In genomic region chr20:32206383-32207210, GRCh38 we compare ENCODE assay signal across 8 cellular contexts. TPM values are rescaled to one million over a fixed set of nuclear protein-coding genes. Genes with fewer than 3 reads are reported as not detected.
DNase-seq lines count a peak whose midpoint lies in the region; ATAC-seq lines count a peak whose summit lies in the region.

No MANE protein-coding gene starts in this region.

- CTCF ChIA-PET in activated naive CD4-positive, alpha-beta T cell treated with anti-CD3 and anti-CD28 coated beads for 36 hours (lab: Charles Lee) = interaction anchor here (0.9 kb wide), 1 partner anchor 99 kb away, joined by 3 read pairs; no protein-coding TSS in a partner anchor

- peaks cover 70% of the 10 kb centered on the region for H3K4me1 Mint-ChIP-seq in activated naive CD4-positive, alpha-beta T cell treated with anti-CD3 and anti-CD28 coated beads for 36 hours (ENCODE audit: low read depth)
- H3K4me1 Mint-ChIP-seq in stimulated activated memory B cell treated with anti-CD40 and anti-IgM and Interleukin-4, amounts not matched to agents 10 μg/mL and 1 μg/mL and 100 μg/mL, for 72 hours = peaks cover 81% of the 10 kb centered on the region

- no peak for ATAC-seq in stimulated activated memory B cell treated with anti-CD40 and anti-IgM and Interleukin-4, amounts not matched to agents 10 μg/mL and 1 μg/mL and 100 μg/mL, for 72 hours
- no peak for ATAC-seq in GM18870 (IDR thresholded peaks at IDR 0.05; ENCODE audit: unreplicated experiment)

- no peaks in the 10 kb centered on the region for H3K9me3 ChIP-seq in iPS DF 6.9 (ENCODE audit: control insufficient read depth, insufficient read depth, low read length)

- H3K4me1 ChIP-seq in iPS DF 6.9 (ENCODE audit: control insufficient read depth, insufficient read depth, low read length) = peaks cover 3% of the 10 kb centered on the region

- intact Hi-C loops in activated naive CD4-positive, alpha-beta T cell treated with anti-CD3 and anti-CD28 coated beads for 36 hours (cut with micrococcal nuclease) = loop anchor here (1.0 kb wide), 1 partner anchor 97 kb away; the partner anchor contains the start of gene TM9SF4

- H3K27ac ChIP-seq in iPS DF 6.9 (ENCODE audit: low read length) = no peak overlapping the region

- no peaks in the 10 kb centered on the region for H3K9me3 Mint-ChIP-seq in activated naive CD4-positive, alpha-beta T cell treated with anti-CD3 and anti-CD28 coated beads for 36 hours
- no peaks in the 10 kb centered on the region for H3K9me3 Mint-ChIP-seq in stimulated activated memory B cell treated with anti-CD40 and anti-IgM and Interleukin-4, amounts not matched to agents 10 μg/mL and 1 μg/mL and 100 μg/mL, for 72 hours

- H3K4me3 ChIP-seq in iPS DF 6.9 (ENCODE audit: low read length) = peak overlapping the region; percentile 78

- H3K4me3 Mint-ChIP-seq in activated naive CD4-positive, alpha-beta T cell treated with anti-CD3 and anti-CD28 coated beads for 36 hours = peak overlapping the region; percentile 99
- peak overlapping the region; percentile 95 for H3K4me3 Mint-ChIP-seq in stimulated activated memory B cell treated with anti-CD40 and anti-IgM and Interleukin-4, amounts not matched to agents 10 μg/mL and 1 μg/mL and 100 μg/mL, for 72 hours

- H3K36me3 ChIP-seq in iPS DF 6.9 (ENCODE audit: control insufficient read depth, insufficient read depth, low read length) = peaks cover 4% of the 10 kb centered on the region; the same call in 1 of the 2 replicates

- H3K36me3 Mint-ChIP-seq in activated naive CD4-positive, alpha-beta T cell treated with anti-CD3 and anti-CD28 coated beads for 36 hours (ENCODE audit: low read depth) = peaks cover 79% of the 10 kb centered on the region
- peaks cover 28% of the 10 kb centered on the region for H3K36me3 Mint-ChIP-seq in stimulated activated memory B cell treated with anti-CD40 and anti-IgM and Interleukin-4, amounts not matched to agents 10 μg/mL and 1 μg/mL and 100 μg/mL, for 72 hours

- H3K27me3 Mint-ChIP-seq in activated naive CD4-positive, alpha-beta T cell treated with anti-CD3 and anti-CD28 coated beads for 36 hours (ENCODE audit: low read depth) = no peaks in the 10 kb centered on the region
- H3K27me3 Mint-ChIP-seq in stimulated activated memory B cell treated with anti-CD40 and anti-IgM and Interleukin-4, amounts not matched to agents 10 μg/mL and 1 μg/mL and 100 μg/mL, for 72 hours = no peaks in the 10 kb centered on the region

- peak overlapping the region; percentile 98 for H3K27ac Mint-ChIP-seq in activated naive CD4-positive, alpha-beta T cell treated with anti-CD3 and anti-CD28 coated beads for 36 hours
- peak overlapping the region; percentile 94 for H3K27ac Mint-ChIP-seq in stimulated activated memory B cell treated with anti-CD40 and anti-IgM and Interleukin-4, amounts not matched to agents 10 μg/mL and 1 μg/mL and 100 μg/mL, for 72 hours

- WGBS in iPS DF 6.9 (ENCODE audit: insufficient coverage, insufficient read length) = no CpG with 5 or more reads among the region's 10 CpGs

- DNase-seq in NCI-H146 treated with DMSO at 0.1 percent for 48 hours (lab: John Stamatoyannopoulos, UW; ENCODE audit: unreplicated experiment) = peak; percentile 28
- no peak for DNase-seq in NCI-H146 (lab: John Stamatoyannopoulos, UW)
- DNase-seq in activated naive CD4-positive, alpha-beta T cell treated with anti-CD3 and anti-CD28 coated beads for 36 hours = no peak
- no peak for DNase-seq in iPS DF 6.9 (ENCODE audit: low read depth, low spot score)
- DNase-seq in Ammon's horn (ENCODE audit: low spot score) = no peak
- DNase-seq in OCI-M2 (lab: John Stamatoyannopoulos, UW; ENCODE audit: unreplicated experiment) = no peak

- no peaks in the 10 kb centered on the region for H3K27me3 ChIP-seq in iPS DF 6.9 (ENCODE audit: control insufficient read depth, insufficient read depth, low read length)

RNA-seq across cellular contexts. Expression of gene PLAGL2, which starts 0.9 kb away (rescaled TPM):
- total RNA-seq in activated naive CD4-positive, alpha-beta T cell treated with anti-CD3 and anti-CD28 coated beads for 36 hours = 10 to 100 TPM; 63.3 to 64.9 TPM

RNA-seq across cellular contexts. Expression of gene POFUT1, which starts 1.1 kb away (rescaled TPM):
- total RNA-seq in activated naive CD4-positive, alpha-beta T cell treated with anti-CD3 and anti-CD28 coated beads for 36 hours = 10 to 100 TPM; 37.1 to 38.9 TPM
